ENCODE assay signal across 23 cellular contexts in the genomic region with DNA sequence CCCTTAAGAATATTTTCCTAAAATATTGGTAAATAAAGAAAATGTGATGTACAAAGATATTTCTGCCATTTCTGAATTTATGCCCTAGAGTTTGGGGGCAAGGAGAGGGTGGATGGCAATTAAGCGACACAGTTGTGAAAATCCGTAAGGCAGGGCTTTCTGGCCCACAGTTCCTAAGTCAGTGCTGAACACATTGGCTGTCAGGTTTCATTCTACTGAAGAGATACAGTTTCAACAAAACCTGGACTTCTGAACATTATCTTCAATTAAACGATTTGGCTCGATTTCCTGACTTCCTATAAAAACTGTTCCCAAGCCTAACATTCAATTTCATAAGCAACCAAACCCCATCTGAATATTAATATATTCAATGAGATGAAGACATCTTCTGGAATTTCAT.
"Had no signal": no experiment of that assay in that cellular context is flagged by ENCODE, and none has a peak within 500 bp of the region (broad histone marks: within the 10 kb centered on the region; RNA-seq: fewer than 3 reads in every experiment).

No MANE protein-coding gene starts in this region.

- H3K4me1 ChIP-seq: SJCRH30 had no signal

- H3K27ac ChIP-seq: RWPE1, SJCRH30, SK-N-MC had no signal

- H3K4me3 ChIP-seq: MG63, SJCRH30, SK-N-MC had no signal

- DNase-seq: IMR-90, Karpas-422, KG1, MG63, NCI-H1092, NCI-H1105 treated with DMSO at 0.1 percent for 48 hours, NCI-H1417 treated with DMSO at 0.1 percent for 48 hours, NCI-H146, NCI-H1694 treated with DMSO at 0.1 percent for 48 hours, NCI-H1930, NCI-H2081, NCI-H2107, NCI-H2227 treated with DMSO at 0.1 percent for 48 hours, NCI-H524, NCI-H526 treated with DMSO at 0.1 percent for 48 hours, NCI-H774, PC-3, SHP77, SJCRH30 had no signal

- ATAC-seq: HepG2, Panc1, PC-3 had no signal

- H3K27me3 ChIP-seq: MG63, SJCRH30 had no signal

- H3K9me3 ChIP-seq: MG63, SJCRH30 had no signal

- H3K36me3 ChIP-seq: MG63, SJCRH30 had no signal
